9 cellular contexts compared by ENCODE assay signal in genomic region chr14:22977684-22978486, GRCh38. TPM values are rescaled to one million over a fixed set of nuclear protein-coding genes. Genes with fewer than 3 reads are reported as not detected.
DNase-seq lines count a peak whose midpoint lies in the region; ATAC-seq and TF ChIP-seq lines count a peak whose summit lies in the region.
"Had no signal": no experiment of that assay in that cellular context is flagged by ENCODE, and none has a peak within 500 bp of the region (broad histone marks: within the 10 kb centered on the region; RNA-seq: fewer than 3 reads in every experiment).

No MANE protein-coding gene starts in this region.

- H3K36me3 ChIP-seq in upper lobe of right lung = peaks cover 12% of the 10 kb centered on the region

- no TSS peak for BruUV-seq in MCF 10A (replicated peaks; lab: Mats Ljungman, UMichigan)

- peak; percentile 59 for ATAC-seq in upper lobe of right lung
- no peak for ATAC-seq in HG02759 (IDR thresholded peaks at IDR 0.05; ENCODE audit: unreplicated experiment)
- ATAC-seq in HG02588 (IDR thresholded peaks at IDR 0.05; ENCODE audit: unreplicated experiment) = no peak

- H3K27me3 ChIP-seq in upper lobe of right lung = peaks cover 9% of the 10 kb centered on the region

- no peaks in the 10 kb centered on the region for H3K9me3 ChIP-seq in upper lobe of right lung

- POLR2A ChIA-PET in MCF 10A (lab: Yijun Ruan, JAX) = interaction anchor here (0.5 to 12.7 kb wide), 28 partner anchors 9 to 415 kb away, joined by 3 to 133 read pairs (median 4); partner anchors contain the start of genes ACIN1, C14orf119, CDH24 and HAUS4

- peaks cover 60% of the 10 kb centered on the region for H3K4me1 Mint-ChIP-seq in MCF 10A (ENCODE audit: insufficient read depth, unreplicated experiment)

- intact Hi-C loops in MCF 10A (cut with micrococcal nuclease) = no loop called here
- intact Hi-C loops in upper lobe of right lung (cut with DNase I) = no loop called here

- H3K36me3 Mint-ChIP-seq in MCF 10A (ENCODE audit: insufficient read depth, unreplicated experiment) = peaks cover 51% of the 10 kb centered on the region

- no peaks in the 10 kb centered on the region for H3K27me3 Mint-ChIP-seq in MCF 10A (ENCODE audit: insufficient read depth, unreplicated experiment)

- H3K4me3 ChIP-seq in upper lobe of right lung = no peak overlapping the region

- CTCF ChIA-PET in MCF 10A (lab: Yijun Ruan, JAX) = interaction anchor here (0.5 to 3.3 kb wide), 16 partner anchors 9 to 1543 kb away, joined by 3 to 25 read pairs (median 4); partner anchors contain the start of genes CDH24, HAUS4 and PRMT5

- peak overlapping the region; percentile 78 for H3K27ac ChIP-seq in upper lobe of right lung

- peaks cover 46% of the 10 kb centered on the region for H3K4me1 ChIP-seq in upper lobe of right lung

- DNase-seq in DMS 273 (lab: John Stamatoyannopoulos, UW; ENCODE audit: unreplicated experiment) (peak; percentile 82), DMS 273 treated with DMSO at 0.1 percent for 48 hours (lab: John Stamatoyannopoulos, UW) (no peak), MCF 10A (ENCODE audit: unreplicated experiment) (peak; percentile 63), kidney tubule cell (ENCODE audit: low spot score) (peak; percentile 96), upper lobe of right lung (peak; percentile 84)
- DNase-seq in stimulated activated CD4-positive, alpha-beta T cell treated with anti-CD3 and anti-CD28 coated beads, Interleukin-4, amount 100 ng/mL, for 4 hours = no peak
- DNase-seq: NCI-H510A had no signal

- TF ChIP-seq CTCF in MCF 10A (IDR thresholded peaks at IDR 0.05; ENCODE audit: unreplicated experiment) = no peak
- TF ChIP-seq CTCF in upper lobe of right lung (IDR thresholded peaks at IDR 0.05) = no peak

- H3K27ac Mint-ChIP-seq in MCF 10A (ENCODE audit: low read depth, unreplicated experiment) = peak overlapping the region; percentile 91

- no peak overlapping the region for H3K4me3 Mint-ChIP-seq in MCF 10A (ENCODE audit: unreplicated experiment)

- H3K9me3 Mint-ChIP-seq in MCF 10A (ENCODE audit: unreplicated experiment) = no peaks in the 10 kb centered on the region

RNA-seq across cellular contexts. Expression of gene AJUBA, which starts 4.5 kb away (rescaled TPM):
- total RNA-seq in MCF 10A (2022) (82.1 and 138 TPM in 2 replicates), upper lobe of right lung (37.8 TPM)

RNA-seq across cellular contexts. Expression of gene HAUS4, which starts 21.0 kb away (rescaled TPM):
- total RNA-seq in MCF 10A (2022) = 39.0 and 44.4 TPM in 2 replicates
- total RNA-seq in upper lobe of right lung = 44.7 TPM

RNA-seq across cellular contexts. Expression of gene C14orf93, which starts 32.1 kb away (rescaled TPM):
- 6.1 and 7.1 TPM in 2 replicates for total RNA-seq in MCF 10A (2022)
- total RNA-seq in upper lobe of right lung = 8.4 TPM

RNA-seq across cellular contexts. Expression of gene PRMT5, which starts 48.7 kb away (rescaled TPM):
- total RNA-seq in MCF 10A (2022) (175 and 201 TPM in 2 replicates), upper lobe of right lung (38.9 TPM)

RNA-seq across cellular contexts. Expression of gene PSMB5, which starts 56.8 kb away (rescaled TPM):
- total RNA-seq in MCF 10A (2022) (162 and 173 TPM in 2 replicates), upper lobe of right lung (75.7 TPM)

Comparison
In these comparisons a context has a peak if more than half of its experiments do, and no peak if none do; other contexts are left out.
1. DNase-seq: peak in DMS 273 (single experiment), MCF 10A (single experiment), kidney tubule cell (single experiment) and upper lobe of right lung (single experiment); none in DMS 273 treated with DMSO at 0.1 percent for 48 hours (single experiment) and stimulated activated CD4-positive, alpha-beta T cell treated with anti-CD3 and anti-CD28 coated beads, Interleukin-4, amount 100 ng/mL, for 4 hours (0 of 2).